8 cellular contexts compared by ENCODE assay signal in the genomic region with DNA sequence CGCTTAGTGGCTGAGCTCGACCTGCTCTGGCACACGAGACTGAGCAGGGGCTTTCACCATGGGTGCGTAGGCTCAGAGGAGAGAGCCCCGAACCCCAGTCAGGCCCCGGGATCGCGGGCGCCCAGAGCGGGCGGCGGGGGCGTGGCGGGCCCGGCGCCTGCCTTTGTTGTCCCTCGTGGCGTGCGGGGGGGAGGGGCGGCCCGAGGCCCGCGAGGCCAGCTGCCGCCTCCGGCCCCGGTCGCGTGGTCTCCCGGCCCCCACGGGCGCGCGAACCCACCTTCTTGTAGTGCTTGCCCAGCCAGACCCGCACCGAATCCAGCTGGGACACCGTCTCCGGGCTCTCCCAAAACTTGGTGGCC. TPM values are rescaled to one million over a fixed set of nuclear protein-coding genes. Genes with fewer than 3 reads are reported as not detected.
DNase-seq lines count a peak whose midpoint lies in the region; ATAC-seq and TF ChIP-seq lines count a peak whose summit lies in the region.

No MANE protein-coding gene starts in this region.

- H3K27me3 Mint-ChIP-seq in activated CD4-positive, alpha-beta memory T cell treated with anti-CD3 and anti-CD28 coated beads, Interleukin-2, amount 10 ng/mL, durations not matched to agents 7 days and 5 days = no peaks in the 10 kb centered on the region
- H3K27me3 Mint-ChIP-seq in endodermal cell (ENCODE audit: insufficient read depth) = no peaks in the 10 kb centered on the region

- TF ChIP-seq CTCF in endodermal cell (conservative IDR thresholded peaks at IDR 0.05) = no peak

- H3K27ac ChIP-seq in endodermal cell (ENCODE audit: low read depth, low read length) = peak overlapping the region; percentile 100

- H3K9me3 Mint-ChIP-seq in activated CD4-positive, alpha-beta memory T cell treated with anti-CD3 and anti-CD28 coated beads, Interleukin-2, amount 10 ng/mL, durations not matched to agents 7 days and 5 days = no peaks in the 10 kb centered on the region
- no peaks in the 10 kb centered on the region for H3K9me3 Mint-ChIP-seq in endodermal cell

- peak; percentile 34 for ATAC-seq in GM21529 (IDR thresholded peaks at IDR 0.05; ENCODE audit: unreplicated experiment)

- DNase-seq in EH (ENCODE audit: low read depth) (peak; percentile 45), KG1 (lab: John Stamatoyannopoulos, UW) (peak; percentile 82), endodermal cell (peak; percentile 78), DMS79 (lab: John Stamatoyannopoulos, UW) (no peak)
- peak; percentile 68 for DNase-seq in activated CD4-positive, alpha-beta memory T cell treated with anti-CD3 and anti-CD28 coated beads, Interleukin-2, amount 10 ng/mL, durations not matched to agents 7 days and 5 days
- peak; percentile 78 for DNase-seq in stimulated activated CD8-positive, alpha-beta memory T cell treated with anti-CD3 and anti-CD28 coated beads, Interleukin-4, amount 100 ng/mL, for 48 hours

- peak overlapping the region; percentile 98 for H3K9ac ChIP-seq in endodermal cell (ENCODE audit: extremely low read depth, low read length, poor library complexity, severe bottlenecking)
- peak overlapping the region; percentile 69 for H3K9ac ChIP-seq in mucosa of stomach (ENCODE audit: low read length)

- H3K27ac Mint-ChIP-seq in activated CD4-positive, alpha-beta memory T cell treated with anti-CD3 and anti-CD28 coated beads, Interleukin-2, amount 10 ng/mL, durations not matched to agents 7 days and 5 days = peak overlapping the region; percentile 96
- H3K27ac Mint-ChIP-seq in endodermal cell = peak overlapping the region; percentile 98

- peaks cover 8% of the 10 kb centered on the region for H3K36me3 Mint-ChIP-seq in activated CD4-positive, alpha-beta memory T cell treated with anti-CD3 and anti-CD28 coated beads, Interleukin-2, amount 10 ng/mL, durations not matched to agents 7 days and 5 days (ENCODE audit: low read depth)
- H3K36me3 Mint-ChIP-seq in endodermal cell (ENCODE audit: low read depth) = peaks cover 3% of the 10 kb centered on the region

- POLR2A ChIA-PET in activated CD4-positive, alpha-beta memory T cell treated with anti-CD3 and anti-CD28 coated beads, Interleukin-2, amount 10 ng/mL, durations not matched to agents 7 days and 5 days (lab: Charles Lee) = interaction anchor here (0.9 to 1.5 kb wide), 12 partner anchors 9 to 802 kb away, joined by 3 to 12 read pairs (median 4); a partner anchor contains a TSS

- CTCF ChIA-PET in activated CD4-positive, alpha-beta memory T cell treated with anti-CD3 and anti-CD28 coated beads, Interleukin-2, amount 10 ng/mL, durations not matched to agents 7 days and 5 days (lab: Charles Lee) = interaction anchor here (1.1 kb wide), 1 partner anchor 258 kb away, joined by 3 read pairs; no protein-coding TSS in a partner anchor

- no peaks in the 10 kb centered on the region for H3K27me3 ChIP-seq in endodermal cell (ENCODE audit: control insufficient read depth, insufficient read depth, low read length, poor library complexity, severe bottlenecking)
- no peaks in the 10 kb centered on the region for H3K27me3 ChIP-seq in mucosa of stomach (ENCODE audit: control insufficient read depth, insufficient read depth, low read length)

- 0% methylated on average over 2 to 37 of the region's 37 CpGs for WGBS in endodermal cell (ENCODE audit: insufficient coverage in 1 of 2, insufficient read length in 1 of 2), 2 experiments

- H3K4me1 ChIP-seq in endodermal cell (ENCODE audit: control insufficient read depth, insufficient read depth, low read length) = no peaks in the 10 kb centered on the region
- H3K4me1 ChIP-seq in mucosa of stomach (ENCODE audit: control insufficient read depth, insufficient read depth, low read length) = peaks cover 7% of the 10 kb centered on the region

- peaks cover 4% of the 10 kb centered on the region for H3K36me3 ChIP-seq in endodermal cell (ENCODE audit: control insufficient read depth, insufficient read depth, low read length)
- no peaks in the 10 kb centered on the region for H3K36me3 ChIP-seq in mucosa of stomach (ENCODE audit: control insufficient read depth, insufficient read depth, low read length)

- peak overlapping the region; percentile 99 for H3K4me3 ChIP-seq in endodermal cell (ENCODE audit: low read length)
- H3K4me3 ChIP-seq in mucosa of stomach (ENCODE audit: low read length) = peak overlapping the region; percentile 94

- peaks cover 22% of the 10 kb centered on the region for H3K4me1 Mint-ChIP-seq in activated CD4-positive, alpha-beta memory T cell treated with anti-CD3 and anti-CD28 coated beads, Interleukin-2, amount 10 ng/mL, durations not matched to agents 7 days and 5 days
- H3K4me1 Mint-ChIP-seq in endodermal cell = peaks cover 9% of the 10 kb centered on the region

- H3K4me3 Mint-ChIP-seq in activated CD4-positive, alpha-beta memory T cell treated with anti-CD3 and anti-CD28 coated beads, Interleukin-2, amount 10 ng/mL, durations not matched to agents 7 days and 5 days = peak overlapping the region; percentile 93
- peak overlapping the region; percentile 90 for H3K4me3 Mint-ChIP-seq in endodermal cell

- H3K9me3 ChIP-seq in endodermal cell (ENCODE audit: control insufficient read depth, low read length) = no peaks in the 10 kb centered on the region
- no peaks in the 10 kb centered on the region for H3K9me3 ChIP-seq in mucosa of stomach (ENCODE audit: control insufficient read depth, low read length)

RNA-seq across cellular contexts. Expression of a gene that starts 0.4 kb away (rescaled TPM):
- 10 to 100 TPM; 83.0 to 83.7 TPM for total RNA-seq in activated CD4-positive, alpha-beta memory T cell treated with anti-CD3 and anti-CD28 coated beads, Interleukin-2, amount 10 ng/mL, durations not matched to agents 7 days and 5 days
- total RNA-seq in endodermal cell = 100 to 1,000 TPM; 200 to 231 TPM
- 149 TPM for polyA plus RNA-seq in endodermal cell (2013, experiment 1 of 2)
- polyA plus RNA-seq in endodermal cell (2013, experiment 2 of 2) = 144 TPM

RNA-seq across cellular contexts. Expression of a gene that starts 21.6 kb away (rescaled TPM):
- 10 to 100 TPM; 62.0 to 63.0 TPM for total RNA-seq in activated CD4-positive, alpha-beta memory T cell treated with anti-CD3 and anti-CD28 coated beads, Interleukin-2, amount 10 ng/mL, durations not matched to agents 7 days and 5 days
- 100 to 1,000 TPM; 104 to 113 TPM for total RNA-seq in endodermal cell
- 96.9 TPM for polyA plus RNA-seq in endodermal cell (2013, experiment 1 of 2)
- 86.5 TPM for polyA plus RNA-seq in endodermal cell (2013, experiment 2 of 2)
